Comparison of ENCODE assay signal across 23 cellular contexts in the genomic region with DNA sequence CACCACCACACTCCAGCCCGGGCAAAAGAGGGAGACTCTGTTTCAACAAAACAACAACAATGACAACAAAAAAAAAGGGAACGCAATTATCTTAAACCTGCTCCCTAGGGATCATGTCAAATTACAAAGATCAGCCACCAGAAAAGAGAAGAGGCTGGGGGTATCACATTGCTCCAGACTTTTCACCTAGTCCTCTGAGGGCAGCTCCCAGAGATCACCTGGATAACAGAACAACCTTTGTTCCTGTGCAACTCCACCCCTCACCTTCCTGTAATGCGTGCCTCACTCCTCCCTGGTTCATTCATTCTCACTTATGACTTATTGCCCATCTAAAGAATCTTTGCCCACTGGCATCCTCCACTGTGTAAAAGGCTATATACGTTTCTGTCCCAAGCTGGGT. TPM values are rescaled to one million over a fixed set of nuclear protein-coding genes. Genes with fewer than 3 reads are reported as not detected.
DNase-seq lines count a peak whose midpoint lies in the region; ATAC-seq and TF ChIP-seq lines count a peak whose summit lies in the region.
"Had no signal": no experiment of that assay in that cellular context is flagged by ENCODE, and none has a peak within 500 bp of the region (broad histone marks: within the 10 kb centered on the region; RNA-seq: fewer than 3 reads in every experiment).

No MANE protein-coding gene starts in this region.

- peaks cover 3% of the 10 kb centered on the region for H3K9me3 Mint-ChIP-seq in Calu3 (ENCODE audit: low read depth, unreplicated experiment)

- TF ChIP-seq CTCF in Calu3 (IDR thresholded peaks at IDR 0.05; ENCODE audit: unreplicated experiment), result no peak
- TF ChIP-seq CTCF in mucosa of descending colon (IDR thresholded peaks at IDR 0.05), result no peak
- no peak for TF ChIP-seq CTCF in adrenal gland (IDR thresholded peaks at IDR 0.05)
- no peak for TF ChIP-seq CTCF in GM13977 (IDR thresholded peaks at IDR 0.05; ENCODE audit: extremely low read depth, insufficient read depth, missing control alignments)

- H3K27me3 ChIP-seq in adrenal gland, result no peaks in the 10 kb centered on the region
- H3K27me3 ChIP-seq: BLaER1 had no signal

- BruUV-seq in Calu3 (replicated peaks; lab: Mats Ljungman, UMichigan), result no TSS peak

- intact Hi-C loops in Calu3 (cut with micrococcal nuclease; ENCODE audit: unreplicated experiment) (loop anchor here (10.0 kb wide), 2 partner anchors 105 to 195 kb away; no protein-coding TSS in a partner anchor), mucosa of descending colon (cut with DNase I, micrococcal nuclease) (no loop called here), adrenal gland (cut with DNase I) (no loop called here)

- H3K27ac ChIP-seq in adrenal gland, result no peak overlapping the region
- H3K27ac ChIP-seq: BLaER1 had no signal

- in situ Hi-C loops in GM13977 (cut with MboI; ENCODE audit: low pct_unique_long_range_greater_than_20kb, low sequenced_read_pairs, unreplicated experiment), result no loop called here

- no peaks in the 10 kb centered on the region for H3K36me3 ChIP-seq in mucosa of descending colon (ENCODE audit: low read depth)
- H3K36me3 ChIP-seq in adrenal gland (replicated peaks in 1 of 2), result no peaks in the 10 kb centered on the region
- H3K36me3 ChIP-seq: BLaER1, HAP-1 had no signal

- WGBS in adrenal gland, 4 donors, result 71 to 93% (median 90%) methylated on average over 3 to 4 of the region's 4 CpGs

- H3K36me3 Mint-ChIP-seq in Calu3 (ENCODE audit: insufficient read depth, unreplicated experiment), result peaks cover 8% of the 10 kb centered on the region
- H3K36me3 Mint-ChIP-seq: CD4-positive, CD25-positive, alpha-beta regulatory T cell had no signal

- no peak for TF ChIP-seq POLR2A in adrenal gland (IDR thresholded peaks at IDR 0.05)

- no peak overlapping the region for H3K4me3 ChIP-seq in mucosa of descending colon
- no peak overlapping the region for H3K4me3 ChIP-seq in adrenal gland
- H3K4me3 ChIP-seq: BLaER1, HAP-1 had no signal

- peak; percentile 89 for ATAC-seq in mucosa of descending colon
- ATAC-seq: T-helper 17 cell had no signal

- H3K4me1 Mint-ChIP-seq in Calu3 (ENCODE audit: low read depth, unreplicated experiment), result peaks cover 24% of the 10 kb centered on the region
- H3K4me1 Mint-ChIP-seq: T-helper 17 cell had no signal

- H3K4me1 ChIP-seq in mucosa of descending colon (ENCODE audit: low read depth), result peaks cover 8% of the 10 kb centered on the region
- H3K4me1 ChIP-seq in adrenal gland (replicated peaks in 1 of 2), result peaks cover 11 to 17% of the 10 kb centered on the region in 2 donors
- H3K4me1 ChIP-seq: BLaER1 had no signal

- DNase-seq in Calu3, result peak; percentile 32
- DNase-seq in HT-29 (ENCODE audit: low spot score), result peak; percentile 64
- peak; percentile 97 for DNase-seq in SW480 (ENCODE audit: low spot score)
- peak in 1 of 3 donors; percentile 45 for DNase-seq in mucosa of descending colon
- no peak for DNase-seq in activated effector memory CD4-positive, alpha-beta T cell treated with anti-CD3 and anti-CD28 coated beads, Interleukin-2, amount 50 U/mL, for 16 hours
- DNase-seq in DMS 273 treated with DMSO at 0.1 percent for 48 hours (lab: John Stamatoyannopoulos, UW), result no peak
- no peak for DNase-seq in adrenal gland
- no peak for DNase-seq in GM13977 (ENCODE audit: low spot score)
- DNase-seq: CD4-positive, CD25-positive, alpha-beta regulatory T cell; DMS53; NCI-H1092; NCI-H1417 treated with DMSO at 0.1 percent for 48 hours; NCI-H187; NCI-H524; NCI-H774; SK-N-SH; SW 1271; T-helper 17 cell had no signal

- no peaks in the 10 kb centered on the region for H3K27me3 Mint-ChIP-seq in Calu3 (ENCODE audit: unreplicated experiment)

- no peak overlapping the region for H3K27ac Mint-ChIP-seq in Calu3 (ENCODE audit: unreplicated experiment)
- H3K27ac Mint-ChIP-seq: CD4-positive, CD25-positive, alpha-beta regulatory T cell; T-helper 17 cell had no signal

- CTCF ChIA-PET in Calu3 (lab: Charles Lee), result interaction anchor here (1.1 kb wide), 1 partner anchor 22 kb away, joined by 3 read pairs; no protein-coding TSS in a partner anchor

- no peaks in the 10 kb centered on the region for H3K9me3 ChIP-seq in mucosa of descending colon
- no peaks in the 10 kb centered on the region for H3K9me3 ChIP-seq in adrenal gland (replicated peaks in 1 of 3)
- H3K9me3 ChIP-seq: SK-N-SH had no signal

- no peak overlapping the region for H3K4me3 Mint-ChIP-seq in Calu3 (ENCODE audit: low read depth, unreplicated experiment)
- H3K4me3 Mint-ChIP-seq: CD4-positive, CD25-positive, alpha-beta regulatory T cell; T-helper 17 cell had no signal

RNA-seq across cellular contexts. Expression of a gene that starts 31.8 kb away (rescaled TPM):
- total RNA-seq in Calu3 (2022) (0.78 and 1.5 TPM in 2 replicates), mucosa of descending colon (1 to 10 TPM; 1.8 to 3.1 (median 2.9) TPM), adrenal gland (1 to 10 TPM in 6 of 8 donors, under 1 TPM in 2; 0.54 to 4.8 (median 1.5) TPM)
- total RNA-seq in HT-29 (2014; rRNA removed; shearing (Covaris generic)), result not detected in 2 replicates
- 1 to 10 TPM; 1.3 to 3.0 (median 1.6) TPM for polyA plus RNA-seq in adrenal gland
- total RNA-seq: CD4-positive, CD25-positive, alpha-beta regulatory T cell; Daoy; G401; T-helper 17 cell had no signal
- polyA plus RNA-seq: AG04450, SK-N-SH had no signal

Comparison
In these comparisons a context has a peak if more than half of its experiments do, and no peak if none do; other contexts are left out.
1. DNase-seq: peak in Calu3 (single experiment), HT-29 (single experiment) and SW480 (single experiment); none in activated effector memory CD4-positive, alpha-beta T cell treated with anti-CD3 and anti-CD28 coated beads, Interleukin-2, amount 50 U/mL, for 16 hours (single experiment), DMS 273 treated with DMSO at 0.1 percent for 48 hours (single experiment), adrenal gland (0 of 7) and GM13977 (single experiment).